Comparison of ENCODE assay signal across 1 cellular context in the genomic region with DNA sequence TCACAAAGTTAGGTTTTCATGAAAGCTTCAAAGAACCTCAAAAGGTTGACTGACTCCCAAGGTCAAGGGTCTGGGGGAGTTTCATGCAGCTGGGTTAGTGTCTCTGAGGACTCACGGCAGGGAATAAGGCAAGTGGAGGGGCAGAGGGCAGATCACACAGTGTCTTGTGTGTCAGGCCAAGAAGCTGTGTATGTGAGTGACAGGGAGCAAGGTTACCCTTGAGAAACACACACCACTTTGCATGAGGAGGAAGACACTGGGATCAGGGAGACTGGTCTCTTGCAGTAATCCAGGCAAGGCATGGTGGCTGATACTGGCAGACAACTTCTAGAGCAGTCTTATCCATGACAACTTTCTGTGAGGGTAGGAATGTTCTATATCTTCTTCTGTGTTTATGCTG.
TF ChIP-seq lines count a peak whose summit lies in the region.

No MANE protein-coding gene starts in this region.

TF ChIP-seq in IMR-90, 13 proteins besides CTCF, POLR2A, EP300 and RAD21:
- no peak for TF ChIP-seq CHD1 (IDR thresholded peaks at IDR 0.05; ENCODE audit: low read depth, low read length)
- no peak for TF ChIP-seq MXI1 (IDR thresholded peaks at IDR 0.05; ENCODE audit: borderline replicate concordance, low read depth, low read length)
- TF ChIP-seq CEBPB (IDR thresholded peaks at IDR 0.05; ENCODE audit: low read depth, low read length): no peak
- no peak for TF ChIP-seq SMC3 (IDR thresholded peaks at IDR 0.05; ENCODE audit: low read depth, low read length)
- no peak for TF ChIP-seq NFE2L2 (IDR thresholded peaks at IDR 0.05; ENCODE audit: low read depth, low read length)
- no peak for TF ChIP-seq BHLHE40 (IDR thresholded peaks at IDR 0.05; ENCODE audit: low read depth, low read length)
- no peak for TF ChIP-seq ELK1 (IDR thresholded peaks at IDR 0.05; ENCODE audit: borderline replicate concordance, low read depth, low read length)
- no peak for TF ChIP-seq FOS (IDR thresholded peaks at IDR 0.05; ENCODE audit: low read depth, low read length)
- TF ChIP-seq MAFK (IDR thresholded peaks at IDR 0.05; ENCODE audit: low read depth, low read length): no peak
- no peak for TF ChIP-seq USF2 (IDR thresholded peaks at IDR 0.05; ENCODE audit: low read depth, low read length)
- no peak for TF ChIP-seq RCOR1 (IDR thresholded peaks at IDR 0.05; ENCODE audit: insufficient replicate concordance, low read length)
- TF ChIP-seq MAZ (IDR thresholded peaks at IDR 0.05; ENCODE audit: borderline replicate concordance, low read depth, low read length): no peak
